In genomic region chr7:17299477-17299991, GRCh38 we compare ENCODE assay signal across 8 cellular contexts. TPM values are rescaled to one million over a fixed set of nuclear protein-coding genes. Genes with fewer than 3 reads are reported as not detected.
DNase-seq lines count a peak whose midpoint lies in the region; ATAC-seq and TF ChIP-seq lines count a peak whose summit lies in the region.

No MANE protein-coding gene starts in this region.

- peak overlapping the region; percentile 73 to 93 (median 88) for H3K4me3 ChIP-seq in Peyer's patch
- H3K4me3 ChIP-seq in stomach smooth muscle (ENCODE audit: low read length in 2 of 2) = peak overlapping the region; percentile 69 to 84

- TF ChIP-seq CTCF in Peyer's patch (IDR thresholded peaks at IDR 0.05) = no peak

- no peak for TF ChIP-seq POLR2A in Peyer's patch (IDR thresholded peaks at IDR 0.05)

- H3K36me3 ChIP-seq in Peyer's patch (no peaks in the 10 kb centered on the region), stomach smooth muscle (ENCODE audit: control insufficient read depth in 2 of 2, insufficient read depth in 2 of 2, low read length in 2 of 2) (no peaks in the 10 kb centered on the region)

- in situ Hi-C loops in T47D (cut with HindIII; ENCODE audit: low pct_unique_long_range_greater_than_20kb, low sequenced_read_pairs) = no loop called here

- H3K9ac ChIP-seq in stomach smooth muscle (ENCODE audit: low read length in 2 of 2) = peak overlapping the region; percentile 55 to 77

- H3K27ac ChIP-seq in Peyer's patch (peak overlapping the region; percentile 91 to 99 (median 97)), stomach smooth muscle (ENCODE audit: low read length) (peak overlapping the region; percentile 46)

- no peaks in the 10 kb centered on the region for H3K9me3 ChIP-seq in Peyer's patch
- no peaks in the 10 kb centered on the region for H3K9me3 ChIP-seq in stomach smooth muscle (ENCODE audit: control insufficient read depth in 2 of 2, low read length in 2 of 2)

- H3K27me3 ChIP-seq in Peyer's patch (no peaks in the 10 kb centered on the region), stomach smooth muscle (ENCODE audit: control insufficient read depth in 1 of 2, insufficient read depth in 2 of 2, low read length in 2 of 2) (no peaks in the 10 kb centered on the region)

- DNase-seq in NCI-H510A treated with DMSO at 0.1 percent for 48 hours (lab: John Stamatoyannopoulos, UW) (peak; percentile 53), NCI-H510A (lab: John Stamatoyannopoulos, UW) (no peak), Peyer's patch (peak in 2 of 3 donors; percentile 31 to 52), T47D (ENCODE audit: low read depth in 1 of 2, low spot score in 1 of 2) (peak; percentile 9 to 43), left kidney (ENCODE audit: low read depth, low spot score) (peak; percentile 40), NCI-H2196 treated with DMSO at 0.1 percent for 48 hours (lab: John Stamatoyannopoulos, UW; ENCODE audit: unreplicated experiment) (no peak)

- peak; percentile 1 for ATAC-seq in HG02970 (IDR thresholded peaks at IDR 0.05; ENCODE audit: low FRiP score, unreplicated experiment)

- H3K4me1 ChIP-seq in Peyer's patch (peaks cover 0 to 16% (median 0%) of the 10 kb centered on the region in 4 donors), stomach smooth muscle (ENCODE audit: control insufficient read depth, insufficient read depth, low read length) (no peaks in the 10 kb centered on the region)

RNA-seq across cellular contexts. Expression of gene AHR, which starts 1.1 kb away (rescaled TPM):
- 100 to 1,000 TPM in 1 of 4 donors, 10 to 100 TPM in 3; 24.3 to 110 (median 39.4) TPM for total RNA-seq in Peyer's patch

Comparison
In these comparisons a context has a peak if more than half of its experiments do, and no peak if none do; other contexts are left out.
1. DNase-seq: peak in NCI-H510A treated with DMSO at 0.1 percent for 48 hours (single experiment), Peyer's patch (2 of 3), T47D (2 of 2) and left kidney (single experiment); none in NCI-H510A (single experiment) and NCI-H2196 treated with DMSO at 0.1 percent for 48 hours (single experiment).